ENCODE assay signal across 8 cellular contexts in genomic region chr14:69101331-69101826, GRCh38. TPM values are rescaled to one million over a fixed set of nuclear protein-coding genes. Genes with fewer than 3 reads are reported as not detected.
DNase-seq lines count a peak whose midpoint lies in the region; FAIRE-seq and TF ChIP-seq lines count a peak whose summit lies in the region.

No MANE protein-coding gene starts in this region.

- FAIRE-seq in GM19239 (lab: Jason Lieb, UNC), result peak; percentile 71

- H3K4me3 Mint-ChIP-seq in nephron, result no peak overlapping the region

- H3K4me1 Mint-ChIP-seq in nephron, result peaks cover 12% of the 10 kb centered on the region

- H3K27ac Mint-ChIP-seq in nephron, result no peak overlapping the region

- H2AFZ ChIP-seq in ACC112 (ENCODE audit: low read length, unreplicated experiment), result no peak overlapping the region

- H3K36me3 Mint-ChIP-seq in nephron (ENCODE audit: low read depth), result peaks cover 31% of the 10 kb centered on the region

- DNase-seq in GM19239 (ENCODE audit: insufficient read length, low spot score), result no peak
- DNase-seq in SJSA1 (ENCODE audit: low read depth in 1 of 2, low spot score in 2 of 2), result peak; percentile 46 to 52
- DNase-seq in epithelial cell of prostate (ENCODE audit: low read depth, low spot score), result peak; percentile 60
- no peak for DNase-seq in NCI-H1417 treated with DMSO at 0.1 percent for 48 hours (lab: John Stamatoyannopoulos, UW)
- no peak for DNase-seq in activated CD4-positive, CD25-positive, alpha-beta regulatory T cell (lab: John Stamatoyannopoulos, UW)
- DNase-seq in NCI-H2029 (lab: John Stamatoyannopoulos, UW), result no peak

- peaks cover 12% of the 10 kb centered on the region for H3K36me3 ChIP-seq in ACC112 (ENCODE audit: insufficient read depth, low read length)
- peaks cover 6% of the 10 kb centered on the region; the same call in 1 of the 2 replicates for H3K36me3 ChIP-seq in SJSA1

- TF ChIP-seq CTCF in nephron (IDR thresholded peaks at IDR 0.05; ENCODE audit: unreplicated experiment in 3 of 3), result peak; percentile 24 to 48 (median 35)

- no peaks in the 10 kb centered on the region for H3K79me2 ChIP-seq in ACC112 (ENCODE audit: control insufficient read depth, insufficient read depth, low read length, unreplicated experiment)

- H3K4me3 ChIP-seq in ACC112 (ENCODE audit: low read depth, low read length) (no peak overlapping the region), SJSA1 (no peak overlapping the region)

- H3K27me3 Mint-ChIP-seq in nephron (ENCODE audit: low read depth), result no peaks in the 10 kb centered on the region

- no peaks in the 10 kb centered on the region for H3K27me3 ChIP-seq in ACC112 (ENCODE audit: insufficient read depth, low read length)
- no peaks in the 10 kb centered on the region for H3K27me3 ChIP-seq in SJSA1 (replicated peaks)

- no peaks in the 10 kb centered on the region for H3K9me3 Mint-ChIP-seq in nephron

- peaks cover 23% of the 10 kb centered on the region for H3K4me1 ChIP-seq in ACC112 (ENCODE audit: control insufficient read depth, insufficient read depth, low read length, unreplicated experiment)
- H3K4me1 ChIP-seq in SJSA1 (replicated peaks), result peaks cover 24% of the 10 kb centered on the region

- H3K27ac ChIP-seq in ACC112 (ENCODE audit: low read depth, low read length) (peak overlapping the region; percentile 70), SJSA1 (peak overlapping the region; percentile 23; the same call in 1 of the 2 replicates), epithelial cell of prostate (peak overlapping the region; percentile 82)

- no peaks in the 10 kb centered on the region for H3K9me3 ChIP-seq in SJSA1 (replicated peaks)

RNA-seq across cellular contexts. Expression of gene DCAF5, which starts 51.5 kb away (rescaled TPM):
- 12.8 and 19.9 TPM in 2 replicates for total RNA-seq in SJSA1 (2014; rRNA removed; shearing (Covaris generic))

Comparison
In these comparisons a context has a peak if more than half of its experiments do, and no peak if none do; other contexts are left out.
1. H3K27ac ChIP-seq: peak in every context shown above with its lines; median percentile 82 in epithelial cell of prostate; 70 in ACC112; 23 in SJSA1.
2. DNase-seq: peak in SJSA1 (2 of 2) and epithelial cell of prostate (single experiment); none in GM19239 (single experiment), NCI-H1417 treated with DMSO at 0.1 percent for 48 hours (single experiment), activated CD4-positive, CD25-positive, alpha-beta regulatory T cell (0 of 4) and NCI-H2029 (single experiment).